In genomic region chr6:112911949-112912348, GRCh38 we compare ENCODE assay signal across 22 cellular contexts.
DNase-seq lines count a peak whose midpoint lies in the region; ATAC-seq, FAIRE-seq and TF ChIP-seq lines count a peak whose summit lies in the region.
"Had no signal": no experiment of that assay in that cellular context is flagged by ENCODE, and none has a peak within 500 bp of the region (broad histone marks: within the 10 kb centered on the region; RNA-seq: fewer than 3 reads in every experiment).

No MANE protein-coding gene starts in this region.

- H3K4me3 ChIP-seq in AG09309 (ENCODE audit: control insufficient read depth, low read depth, low read length) = no peak overlapping the region
- no peak overlapping the region for H3K4me3 ChIP-seq in HEK293 (ENCODE audit: low read depth, low read length)
- H3K4me3 ChIP-seq in right cardiac atrium (ENCODE audit: low read length) = no peak overlapping the region
- no peak overlapping the region for H3K4me3 ChIP-seq in neural progenitor cell
- H3K4me3 ChIP-seq: left lung, suprapubic skin, uterus had no signal

- no peaks in the 10 kb centered on the region for H3K36me3 Mint-ChIP-seq in effector memory CD8-positive, alpha-beta T cell (ENCODE audit: insufficient read depth)
- peaks cover 3% of the 10 kb centered on the region for H3K36me3 Mint-ChIP-seq in neural progenitor cell
- H3K36me3 Mint-ChIP-seq: activated CD8-positive, alpha-beta memory T cell treated with anti-CD3 and anti-CD28 coated beads, Interleukin-2, amount 10 ng/mL, durations not matched to agents 7 days and 5 days; activated naive CD4-positive, alpha-beta T cell treated with anti-CD3 and anti-CD28 coated beads, Interleukin-2, amount 50 U/mL, for 24 hours; CD8-positive, alpha-beta T cell had no signal

- H3K27me3 ChIP-seq in right cardiac atrium (ENCODE audit: control insufficient read depth, insufficient read depth) = no peaks in the 10 kb centered on the region
- H3K27me3 ChIP-seq in neural progenitor cell = no peaks in the 10 kb centered on the region
- H3K27me3 ChIP-seq: left lung, suprapubic skin, uterus had no signal

- POLR2A ChIA-PET in HEK293 (lab: Yijun Ruan, JAX) = no interaction called here

- no peak overlapping the region for H3K27ac ChIP-seq in HEK293 (ENCODE audit: extremely low read depth, low read depth, low read length)
- no peak overlapping the region for H3K27ac ChIP-seq in right cardiac atrium (ENCODE audit: low read length)
- H3K27ac ChIP-seq in neural progenitor cell = no peak overlapping the region
- H3K27ac ChIP-seq: left lung, suprapubic skin, uterus had no signal

- no peak overlapping the region for H3K27ac Mint-ChIP-seq in effector memory CD8-positive, alpha-beta T cell
- no peak overlapping the region for H3K27ac Mint-ChIP-seq in neural progenitor cell
- H3K27ac Mint-ChIP-seq: activated CD4-positive, alpha-beta T cell treated with anti-CD3 and anti-CD28 coated beads, Interleukin-2, amount 10 ng/mL, durations not matched to agents 24 days and 14 days; activated CD8-positive, alpha-beta memory T cell treated with anti-CD3 and anti-CD28 coated beads, Interleukin-2, amount 10 ng/mL, durations not matched to agents 7 days and 5 days; activated naive CD4-positive, alpha-beta T cell treated with anti-CD3 and anti-CD28 coated beads, Interleukin-2, amount 50 U/mL, for 24 hours; CD8-positive, alpha-beta T cell had no signal

- H3K9me3 Mint-ChIP-seq in effector memory CD8-positive, alpha-beta T cell = peaks cover 0 to 2% of the 10 kb centered on the region in 2 donors
- peaks cover 8% of the 10 kb centered on the region for H3K9me3 Mint-ChIP-seq in neural progenitor cell
- H3K9me3 Mint-ChIP-seq: activated CD4-positive, alpha-beta T cell treated with anti-CD3 and anti-CD28 coated beads, Interleukin-2, amount 10 ng/mL, durations not matched to agents 24 days and 14 days; activated naive CD4-positive, alpha-beta T cell treated with anti-CD3 and anti-CD28 coated beads, Interleukin-2, amount 50 U/mL, for 24 hours had no signal

- H3K36me3 ChIP-seq in HEK293 (ENCODE audit: control insufficient read depth in 2 of 2, insufficient read depth in 1 of 2, low read length in 2 of 2) (no peaks in the 10 kb centered on the region), neural progenitor cell (no peaks in the 10 kb centered on the region)
- H3K36me3 ChIP-seq: left lung, suprapubic skin, uterus had no signal

- no peaks in the 10 kb centered on the region for H3K27me3 Mint-ChIP-seq in effector memory CD8-positive, alpha-beta T cell
- no peaks in the 10 kb centered on the region for H3K27me3 Mint-ChIP-seq in neural progenitor cell (ENCODE audit: insufficient read depth, low read depth)
- H3K27me3 Mint-ChIP-seq: activated CD4-positive, alpha-beta T cell treated with anti-CD3 and anti-CD28 coated beads, Interleukin-2, amount 10 ng/mL, durations not matched to agents 24 days and 14 days; activated CD8-positive, alpha-beta memory T cell treated with anti-CD3 and anti-CD28 coated beads, Interleukin-2, amount 10 ng/mL, durations not matched to agents 7 days and 5 days; activated naive CD4-positive, alpha-beta T cell treated with anti-CD3 and anti-CD28 coated beads, Interleukin-2, amount 50 U/mL, for 24 hours had no signal

- no peak overlapping the region for H3K9ac ChIP-seq in neural progenitor cell

- no peaks in the 10 kb centered on the region for H3K9me3 ChIP-seq in HEK293 (ENCODE audit: control insufficient read depth, insufficient read depth, low read depth, low read length)
- no peaks in the 10 kb centered on the region for H3K9me3 ChIP-seq in right cardiac atrium (ENCODE audit: control insufficient read depth, low read length)
- H3K9me3 ChIP-seq in neural progenitor cell (ENCODE audit: low read depth) = no peaks in the 10 kb centered on the region
- H3K9me3 ChIP-seq: left lung, suprapubic skin, uterus had no signal

- no peak overlapping the region for H3K4me3 Mint-ChIP-seq in effector memory CD8-positive, alpha-beta T cell
- no peak overlapping the region for H3K4me3 Mint-ChIP-seq in neural progenitor cell
- H3K4me3 Mint-ChIP-seq: activated CD4-positive, alpha-beta T cell treated with anti-CD3 and anti-CD28 coated beads, Interleukin-2, amount 10 ng/mL, durations not matched to agents 24 days and 14 days; activated CD8-positive, alpha-beta memory T cell treated with anti-CD3 and anti-CD28 coated beads, Interleukin-2, amount 10 ng/mL, durations not matched to agents 7 days and 5 days; activated naive CD4-positive, alpha-beta T cell treated with anti-CD3 and anti-CD28 coated beads, Interleukin-2, amount 50 U/mL, for 24 hours; CD8-positive, alpha-beta T cell had no signal

- H4K20me1 ChIP-seq in neural progenitor cell (ENCODE audit: low read depth) = no peaks in the 10 kb centered on the region

- H2AFZ ChIP-seq in neural progenitor cell (replicated peaks) = no peak overlapping the region

- TF ChIP-seq CTCF in AG09309 (IDR thresholded peaks at IDR 0.05; ENCODE audit: control insufficient read depth, insufficient read depth, low read depth, low read length, missing control alignments) = no peak
- no peak for TF ChIP-seq CTCF in HEK293 (tag by site-specific recombination; IDR thresholded peaks at IDR 0.05)
- TF ChIP-seq CTCF in neural progenitor cell (IDR thresholded peaks at IDR 0.05) = no peak

- ATAC-seq in right cardiac atrium = peak; percentile 36 to 82
- ATAC-seq in HG03175 (IDR thresholded peaks at IDR 0.05; ENCODE audit: unreplicated experiment) = no peak
- no peak for ATAC-seq in effector memory CD8-positive, alpha-beta T cell (replicated peaks)
- ATAC-seq: activated CD8-positive, alpha-beta memory T cell treated with anti-CD3 and anti-CD28 coated beads, Interleukin-2, amount 10 ng/mL, durations not matched to agents 7 days and 5 days; CD8-positive, alpha-beta T cell; left lung had no signal

- peak; percentile 63 for FAIRE-seq in endometrium (lab: Jason Lieb, UNC)
- FAIRE-seq: GM12891 had no signal

- WGBS in right cardiac atrium = 48% methylated on average over 3 of the region's 3 CpGs

- no peak overlapping the region for H3K4me2 ChIP-seq in neural progenitor cell

- no peaks in the 10 kb centered on the region for H3K79me2 ChIP-seq in neural progenitor cell (ENCODE audit: low read depth)

- intact Hi-C loops in right cardiac atrium (cut with DNase I) = no loop called here

- peak; percentile 61 for DNase-seq in AG09309 (ENCODE audit: low read depth)
- DNase-seq in right cardiac atrium = peak in 1 of 3 donors; percentile 18
- no peak for DNase-seq in MV-4-11 (lab: John Stamatoyannopoulos, UW)
- DNase-seq in effector memory CD8-positive, alpha-beta T cell = no peak
- DNase-seq in neural progenitor cell (ENCODE audit: low spot score) = no peak
- DNase-seq: ACHN; activated CD4-positive, alpha-beta T cell treated with anti-CD3 and anti-CD28 coated beads, Interleukin-2, amount 10 ng/mL, durations not matched to agents 24 days and 14 days; activated CD8-positive, alpha-beta memory T cell treated with anti-CD3 and anti-CD28 coated beads, Interleukin-2, amount 10 ng/mL, durations not matched to agents 7 days and 5 days; CD8-positive, alpha-beta T cell; effector memory CD4-positive, alpha-beta T cell; Karpas-422; left lung; NCI-H1092 treated with DMSO at 0.1 percent for 48 hours; NCI-H2029; SHP77 treated with DMSO at 0.1 percent for 48 hours; uterus had no signal

- CTCF ChIA-PET in HEK293 (lab: Yijun Ruan, JAX) = interaction anchor here (1.0 kb wide), 1 partner anchor 10 kb away, joined by 5 read pairs; no protein-coding TSS in a partner anchor

- no peaks in the 10 kb centered on the region for H3K4me1 Mint-ChIP-seq in effector memory CD8-positive, alpha-beta T cell (ENCODE audit: low read depth in 2 of 2)
- H3K4me1 Mint-ChIP-seq in neural progenitor cell = peaks cover 15% of the 10 kb centered on the region
- H3K4me1 Mint-ChIP-seq: activated CD4-positive, alpha-beta T cell treated with anti-CD3 and anti-CD28 coated beads, Interleukin-2, amount 10 ng/mL, durations not matched to agents 24 days and 14 days; activated CD8-positive, alpha-beta memory T cell treated with anti-CD3 and anti-CD28 coated beads, Interleukin-2, amount 10 ng/mL, durations not matched to agents 7 days and 5 days; activated naive CD4-positive, alpha-beta T cell treated with anti-CD3 and anti-CD28 coated beads, Interleukin-2, amount 50 U/mL, for 24 hours had no signal

- H3F3A ChIP-seq in neural progenitor cell (ENCODE audit: low read depth) = no peaks in the 10 kb centered on the region

- H3K4me1 ChIP-seq in HEK293 (ENCODE audit: control insufficient read depth, insufficient read depth, low read length) = no peaks in the 10 kb centered on the region
- no peaks in the 10 kb centered on the region for H3K4me1 ChIP-seq in right cardiac atrium (ENCODE audit: control insufficient read depth, insufficient read depth, low read length)
- peaks cover 16% of the 10 kb centered on the region for H3K4me1 ChIP-seq in neural progenitor cell
- H3K4me1 ChIP-seq: left lung, uterus had no signal

TF ChIP-seq in HEK293, 187 proteins besides CTCF, POLR2A, EP300 and RAD21:
- TF ChIP-seq OSR2 (tag by site-specific recombination; IDR thresholded peaks at IDR 0.05) = peak; percentile 59; the same call in 1 of the 2 replicates
- TF ChIP-seq, protein P1, sequence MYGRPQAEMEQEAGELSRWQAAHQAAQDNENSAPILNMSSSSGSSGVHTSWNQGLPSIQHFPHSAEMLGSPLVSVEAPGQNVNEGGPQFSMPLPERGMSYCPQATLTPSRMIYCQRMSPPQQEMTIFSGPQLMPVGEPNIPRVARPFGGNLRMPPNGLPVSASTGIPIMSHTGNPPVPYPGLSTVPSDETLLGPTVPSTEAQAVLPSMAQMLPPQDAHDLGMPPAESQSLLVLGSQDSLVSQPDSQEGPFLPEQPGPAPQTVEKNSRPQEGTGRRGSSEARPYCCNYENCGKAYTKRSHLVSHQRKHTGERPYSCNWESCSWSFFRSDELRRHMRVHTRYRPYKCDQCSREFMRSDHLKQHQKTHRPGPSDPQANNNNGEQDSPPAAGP (tag by site-specific recombination; IDR thresholded peaks at IDR 0.05) = no peak
TF ChIP-seq in HEK293: peak in this region for 1.

Comparison
In these comparisons a context has a peak if more than half of its experiments do, and no peak if none do; other contexts are left out.
1. ATAC-seq: peak in right cardiac atrium (2 of 2); none in HG03175 (single experiment) and effector memory CD8-positive, alpha-beta T cell (single experiment).